ENCODE assay signal across 10 cellular contexts in genomic region chr19:33134571-33135041, GRCh38. TPM values are rescaled to one million over a fixed set of nuclear protein-coding genes. Genes with fewer than 3 reads are reported as not detected.
DNase-seq lines count a peak whose midpoint lies in the region; ATAC-seq and TF ChIP-seq lines count a peak whose summit lies in the region.
"Had no signal": no experiment of that assay in that cellular context is flagged by ENCODE, and none has a peak within 500 bp of the region (broad histone marks: within the 10 kb centered on the region; RNA-seq: fewer than 3 reads in every experiment).

No MANE protein-coding gene starts in this region.

- peak overlapping the region; percentile 48 for H3K4me3 Mint-ChIP-seq in activated naive CD8-positive, alpha-beta T cell

- no peaks in the 10 kb centered on the region for H3K36me3 Mint-ChIP-seq in activated naive CD8-positive, alpha-beta T cell

- H3K9me3 ChIP-seq in testis: no peaks in the 10 kb centered on the region

- no peak overlapping the region for H3K4me3 ChIP-seq in testis

- no peak for ATAC-seq in GM19328 (IDR thresholded peaks at IDR 0.05; ENCODE audit: unreplicated experiment)

- no peaks in the 10 kb centered on the region for H3K27me3 Mint-ChIP-seq in activated naive CD8-positive, alpha-beta T cell

- H3K27ac Mint-ChIP-seq in activated naive CD8-positive, alpha-beta T cell: no peak overlapping the region
- H3K27ac Mint-ChIP-seq: CD14-positive monocyte had no signal

- POLR2A ChIA-PET in GM10248 (lab: Yijun Ruan, JAX): no interaction called here

- no peak overlapping the region for H3K27ac ChIP-seq in testis
- H3K27ac ChIP-seq: brain microvascular endothelial cell had no signal

- no peaks in the 10 kb centered on the region for H3K9me3 Mint-ChIP-seq in activated naive CD8-positive, alpha-beta T cell (ENCODE audit: low read depth)

- TF ChIP-seq POLR2A in testis (IDR thresholded peaks at IDR 0.05): no peak

- no peak for TF ChIP-seq CTCF in GM10248 (IDR thresholded peaks at IDR 0.05; ENCODE audit: control extremely low read depth, extremely low read depth, low read depth, missing control alignments)
- TF ChIP-seq CTCF in testis (IDR thresholded peaks at IDR 0.05): no peak

- intact Hi-C loops in testis (cut with DNase I; ENCODE audit: low total_unique reads): no loop called here

- H3K4me1 Mint-ChIP-seq in activated naive CD8-positive, alpha-beta T cell (ENCODE audit: low read depth): peaks cover 3% of the 10 kb centered on the region
- H3K4me1 Mint-ChIP-seq: CD14-positive monocyte had no signal

- CTCF ChIA-PET in GM10248 (lab: Yijun Ruan, JAX): interaction anchor here (1.2 to 2.2 kb wide), 3 partner anchors 9 to 36 kb away, joined by 3 to 14 read pairs (median 4); no protein-coding TSS in a partner anchor

- no peaks in the 10 kb centered on the region for H3K27me3 ChIP-seq in testis
- H3K27me3 ChIP-seq: brain microvascular endothelial cell had no signal

- 7 to 14% methylated on average over 20 to 38 of the region's 38 CpGs for WGBS in testis, 2 donors

- H3K4me1 ChIP-seq in testis: no peaks in the 10 kb centered on the region

- DNase-seq in GM10248 (ENCODE audit: extremely low spot score) (peak; percentile 69), GM19238 (ENCODE audit: insufficient read length, low spot score) (no peak), testis (no peak), NAMALWA (ENCODE audit: low spot score) (no peak)
- DNase-seq in activated CD4-positive, alpha-beta T cell treated with anti-CD3 and anti-CD28 coated beads for 24 hours (ENCODE audit: low read depth in 2 of 2): peak; percentile 47 to 53
- peak; percentile 71 for DNase-seq in stimulated activated CD4-positive, alpha-beta T cell treated with anti-CD3 and anti-CD28 coated beads, Interleukin-1b, Interleukin-23, amount 100 ng/mL, for 48 hours
- DNase-seq: brain microvascular endothelial cell had no signal

- no peaks in the 10 kb centered on the region for H3K36me3 ChIP-seq in testis (ENCODE audit: low read depth, missing control alignments)

RNA-seq across cellular contexts. Expression of gene WDR88, which starts 2.7 kb away (rescaled TPM):
- 1 to 10 TPM; 5.0 to 8.9 TPM for total RNA-seq in testis
- polyA plus RNA-seq in testis (ENCODE audit: insufficient read depth, low read depth, low replicate concordance): 15.3 TPM
- polyA plus RNA-seq: CD14-positive monocyte had no signal

RNA-seq across cellular contexts. Expression of gene GPATCH1, which starts 53.6 kb away (rescaled TPM):
- 10 to 100 TPM; 13.1 to 14.2 TPM for total RNA-seq in testis
- 12.0 TPM for polyA plus RNA-seq in testis (ENCODE audit: insufficient read depth, low read depth, low replicate concordance)

RNA-seq across cellular contexts. Expression of gene LRP3, which starts 59.5 kb away (rescaled TPM):
- total RNA-seq in testis: 10 to 100 TPM; 29.3 to 50.9 TPM
- 21.8 TPM for polyA plus RNA-seq in testis (ENCODE audit: insufficient read depth, low read depth, low replicate concordance)

Comparison
In these comparisons a context has a peak if more than half of its experiments do, and no peak if none do; other contexts are left out.
1. DNase-seq: peak in GM10248 (single experiment), activated CD4-positive, alpha-beta T cell treated with anti-CD3 and anti-CD28 coated beads for 24 hours (2 of 2) and stimulated activated CD4-positive, alpha-beta T cell treated with anti-CD3 and anti-CD28 coated beads, Interleukin-1b, Interleukin-23, amount 100 ng/mL, for 48 hours (single experiment); none in GM19238 (single experiment), testis (single experiment) and NAMALWA (single experiment).